8 cellular contexts compared by ENCODE assay signal in genomic region chr1:246566808-246567154, GRCh38. TPM values are rescaled to one million over a fixed set of nuclear protein-coding genes. Genes with fewer than 3 reads are reported as not detected.
DNase-seq lines count a peak whose midpoint lies in the region; ATAC-seq and TF ChIP-seq lines count a peak whose summit lies in the region.

No MANE protein-coding gene starts in this region.

- peak overlapping the region; percentile 79 for H3K4me2 ChIP-seq in OCI-LY1 (ENCODE audit: low read length)

- peak; percentile 44 for DNase-seq in activated T-cell treated with anti-CD3 and anti-CD28 coated beads for 4 hours
- DNase-seq in activated T-cell treated with anti-CD3 and anti-CD28 coated beads, Interleukin-2, amount 50 U/mL, for 48 hours = no peak
- DNase-seq in midbrain (lab: John Stamatoyannopoulos, UW) = peak; percentile 43
- DNase-seq in type B pancreatic cell (ENCODE audit: extremely low spot score, unreplicated experiment) = no peak
- no peak for DNase-seq in HuH-7 (ENCODE audit: low spot score)

- H3K9me2 ChIP-seq in OCI-LY1 (ENCODE audit: low read depth, low read length) = no peaks in the 10 kb centered on the region

- H3K27me3 ChIP-seq in OCI-LY1 (ENCODE audit: insufficient read depth, low read length) = no peaks in the 10 kb centered on the region
- H3K27me3 ChIP-seq in duodenal mucosa (ENCODE audit: control insufficient read depth in 1 of 2, insufficient read depth in 2 of 2, low read length in 2 of 2) = no peaks in the 10 kb centered on the region

- H3K9ac ChIP-seq in OCI-LY1 (ENCODE audit: low read length) (peak overlapping the region; percentile 93), duodenal mucosa (ENCODE audit: low read depth in 1 of 2, low read length in 2 of 2) (peak overlapping the region; percentile 90 to 99)

- no peaks in the 10 kb centered on the region for H3K27me3 Mint-ChIP-seq in type B pancreatic cell

- H4K20me1 ChIP-seq in OCI-LY1 (ENCODE audit: insufficient read depth, low read length) = no peaks in the 10 kb centered on the region

- peaks cover 74% of the 10 kb centered on the region for H3K79me2 ChIP-seq in OCI-LY1 (ENCODE audit: insufficient read depth, low read length)

- peaks cover 15% of the 10 kb centered on the region for H3K4me1 Mint-ChIP-seq in type B pancreatic cell (ENCODE audit: unreplicated experiment)

- H3K4me1 ChIP-seq in OCI-LY1 (ENCODE audit: insufficient read depth, low read length, severe bottlenecking) (peaks cover 61% of the 10 kb centered on the region), duodenal mucosa (ENCODE audit: control insufficient read depth in 1 of 2, insufficient read depth in 2 of 2, low read length in 2 of 2) (peaks cover 35 to 36% of the 10 kb centered on the region in 2 donors)

- H3K4me3 ChIP-seq in OCI-LY1 (ENCODE audit: low read depth, low read length, poor library complexity, severe bottlenecking) (peak overlapping the region; percentile 84), duodenal mucosa (ENCODE audit: low read depth in 1 of 2, low read length in 2 of 2) (peak overlapping the region; percentile 92 to 99)

- H3K36me3 ChIP-seq in OCI-LY1 (ENCODE audit: insufficient read depth, low read length) (peaks cover 15% of the 10 kb centered on the region; the same call in 1 of the 2 replicates), duodenal mucosa (ENCODE audit: control insufficient read depth in 1 of 2, insufficient read depth in 2 of 2, low read length in 2 of 2) (peaks cover 0 to 4% of the 10 kb centered on the region in 2 donors)

- H3K9me3 Mint-ChIP-seq in type B pancreatic cell = no peaks in the 10 kb centered on the region

- peak overlapping the region; percentile 81 for H3K27ac ChIP-seq in OCI-LY1 (ENCODE audit: low read depth, low read length, poor library complexity, severe bottlenecking)
- H3K27ac ChIP-seq in duodenal mucosa (ENCODE audit: low read depth, low read length) = peak overlapping the region; percentile 91

- peak overlapping the region; percentile 98 for H3K4me3 Mint-ChIP-seq in type B pancreatic cell

- TF ChIP-seq CTCF in OCI-LY1 (IDR thresholded peaks at IDR 0.05; ENCODE audit: low read length) = peak; percentile 17; the same call in 1 of the 2 replicates
- TF ChIP-seq CTCF in type B pancreatic cell (conservative IDR thresholded peaks at IDR 0.05) = no peak

- peak; percentile 28 for ATAC-seq in HG02642 (IDR thresholded peaks at IDR 0.05; ENCODE audit: poor library complexity, unreplicated experiment)

- peak overlapping the region; percentile 36; the same call in 1 of the 2 replicates for H2AFZ ChIP-seq in OCI-LY1 (ENCODE audit: low read length)

- H3K9me3 ChIP-seq in OCI-LY1 (ENCODE audit: low read length) = no peaks in the 10 kb centered on the region
- no peaks in the 10 kb centered on the region for H3K9me3 ChIP-seq in duodenal mucosa (ENCODE audit: control insufficient read depth in 1 of 2, low read length in 2 of 2)

- H3F3A ChIP-seq in OCI-LY1 (ENCODE audit: insufficient read depth, low read length) = no peaks in the 10 kb centered on the region

- no peaks in the 10 kb centered on the region for H3K36me3 Mint-ChIP-seq in type B pancreatic cell

- H3K27ac Mint-ChIP-seq in type B pancreatic cell = peak overlapping the region; percentile 94

RNA-seq across cellular contexts. Expression of gene CNST, which starts 0.5 kb away (rescaled TPM):
- 15.5 and 17.9 TPM in 2 replicates for total RNA-seq in type B pancreatic cell (ENCODE audit: low replicate concordance)

RNA-seq across cellular contexts. Expression of gene TFB2M, which starts 0.7 kb away (rescaled TPM):
- 12.9 and 14.7 TPM in 2 replicates for total RNA-seq in type B pancreatic cell (ENCODE audit: low replicate concordance)

RNA-seq across cellular contexts. Expression of gene SMYD3, which starts 59.7 kb away (rescaled TPM):
- total RNA-seq in type B pancreatic cell (ENCODE audit: low replicate concordance) = 14.9 and 19.4 TPM in 2 replicates

Comparison
In these comparisons a context has a peak if more than half of its experiments do, and no peak if none do; other contexts are left out.
1. DNase-seq: peak in activated T-cell treated with anti-CD3 and anti-CD28 coated beads for 4 hours (single experiment) and midbrain (single experiment); none in activated T-cell treated with anti-CD3 and anti-CD28 coated beads, Interleukin-2, amount 50 U/mL, for 48 hours (0 of 2), type B pancreatic cell (single experiment) and HuH-7 (single experiment).